ENCODE assay signal across 9 cellular contexts in the genomic region with DNA sequence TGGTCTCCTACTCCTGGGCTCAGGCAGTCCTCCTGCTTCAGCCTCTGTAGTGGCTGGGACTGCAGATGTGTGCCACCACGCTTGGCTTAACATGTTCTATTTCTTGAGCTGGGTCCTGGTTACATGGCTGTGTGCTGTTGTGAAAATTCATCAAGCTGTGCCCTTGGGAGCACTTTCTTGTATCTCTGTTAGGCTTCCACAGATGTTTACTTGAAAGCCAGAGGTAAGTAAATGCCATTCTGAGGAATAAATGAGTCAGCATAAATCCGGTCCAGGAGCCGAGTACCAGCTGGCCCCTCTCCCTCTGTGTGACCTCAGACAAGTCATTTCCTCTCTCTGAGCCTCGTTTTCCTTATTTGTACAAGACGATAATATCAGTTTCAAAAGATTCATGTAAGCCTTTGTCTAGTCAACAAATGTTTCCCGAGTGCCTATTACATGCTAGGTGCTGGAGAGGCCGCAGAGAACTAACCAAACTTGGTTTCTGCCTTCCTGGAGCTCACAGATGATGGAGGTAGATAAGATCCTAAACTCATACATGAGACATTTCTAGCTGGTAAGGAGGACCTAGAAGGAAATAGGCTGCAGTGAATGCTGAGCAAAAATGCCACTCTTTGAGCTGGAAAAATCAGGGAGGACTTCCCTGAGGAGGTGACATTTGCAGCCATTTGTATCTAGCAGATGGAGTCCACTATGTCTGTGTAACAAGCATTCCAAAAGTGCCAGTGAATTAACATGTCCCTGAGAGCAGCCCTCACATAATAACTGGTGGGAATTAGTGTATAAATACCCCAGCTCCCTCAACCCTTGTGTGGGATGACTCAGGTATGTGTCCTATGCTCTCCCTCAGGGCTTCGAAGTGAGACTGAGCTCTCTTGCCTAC. TPM values are rescaled to one million over a fixed set of nuclear protein-coding genes. Genes with fewer than 3 reads are reported as not detected.
DNase-seq lines count a peak whose midpoint lies in the region; ATAC-seq, FAIRE-seq and TF ChIP-seq lines count a peak whose summit lies in the region.
"Had no signal": no experiment of that assay in that cellular context is flagged by ENCODE, and none has a peak within 500 bp of the region (broad histone marks: within the 10 kb centered on the region; RNA-seq: fewer than 3 reads in every experiment).

No MANE protein-coding gene starts in this region.

- peak overlapping the region; percentile 40 for H3K4me2 ChIP-seq in GM12878 (ENCODE audit: control insufficient read depth, insufficient read depth)

- intact Hi-C loops in GM12878 (cut with micrococcal nuclease; ENCODE audit: unreplicated experiment): loop anchor here (5.0 to 10.0 kb wide), 2 partner anchors 52 to 90 kb away; a partner anchor contains a TSS

- 5% methylated on average over 8 of the region's 8 CpGs for WGBS in GM12878 (ENCODE audit: insufficient coverage, insufficient replicate concordance, low lambda C conversion rate, missing lambda C conversion rate)

- TF ChIP-seq RAD21 in GM12878 (IDR thresholded peaks at IDR 0.05; ENCODE audit: insufficient read depth, low read depth, low read length): no peak

- no peak for TF ChIP-seq POLR2A in GM12878 (IDR thresholded peaks at IDR 0.05; ENCODE audit: low read depth, low read length)

- H3K9me3 ChIP-seq in RWPE2 (ENCODE audit: severe bottlenecking) (no peaks in the 10 kb centered on the region), GM12878 (replicated peaks; ENCODE audit: control insufficient read depth, insufficient read depth, low read length) (no peaks in the 10 kb centered on the region; the same call in 2 of the 3 replicates)

- H3K4me1 ChIP-seq in RWPE2 (ENCODE audit: insufficient read depth, poor library complexity, severe bottlenecking): no peaks in the 10 kb centered on the region
- peaks cover 22% of the 10 kb centered on the region for H3K4me1 ChIP-seq in GM12878 (ENCODE audit: control insufficient read depth, insufficient read depth, low read length)

- peak; percentile 55 for ATAC-seq in HG02642 (IDR thresholded peaks at IDR 0.05; ENCODE audit: poor library complexity, unreplicated experiment)
- peak; percentile 74 for ATAC-seq in RWPE2 (ENCODE audit: low read depth)
- peak; percentile 71 for ATAC-seq in GM12878
- no peak for ATAC-seq in HG02885 (IDR thresholded peaks at IDR 0.05; ENCODE audit: poor library complexity, unreplicated experiment)

- H2AFZ ChIP-seq in GM12878 (ENCODE audit: control insufficient read depth, low read depth, low read length): peak overlapping the region; percentile 37

- in situ Hi-C loops in GM13976 (cut with MboI; ENCODE audit: low sequenced_read_pairs, unreplicated experiment) (no loop called here), GM12878 (cut with MboI) (no loop called here), G401 (cut with HindIII; ENCODE audit: low sequenced_read_pairs) (no loop called here)

- RAD21 ChIA-PET in GM12878 (lab: Charles Lee; ENCODE audit: unreplicated experiment): interaction anchor here (1.2 to 2.4 kb wide), 3 partner anchors 26 to 48 kb away, joined by 3 to 9 read pairs (median 3); a partner anchor contains a TSS

- no TSS peak for BruUV-seq in GM12878 (replicated peaks; lab: Mats Ljungman, UMichigan)

- DNase-seq in GM13976 (ENCODE audit: low spot score): peak; percentile 59
- no peak for DNase-seq in RWPE2 (ENCODE audit: low spot score)
- DNase-seq in GM12878 (ENCODE audit: low read depth, low spot score): peak; percentile 97
- DNase-seq in stimulated activated CD8-positive, alpha-beta memory T cell treated with anti-CD3 and anti-CD28 coated beads, Interleukin-7, amount 100 ng/mL, for 4 hours (ENCODE audit: low read depth in 2 of 2): peak; percentile 55 to 65
- DNase-seq in cerebellar cortex (ENCODE audit: low spot score): no peak
- no peak for DNase-seq in G401 (ENCODE audit: low spot score)

- peak; percentile 97 for FAIRE-seq in GM12878 (lab: Jason Lieb, UNC)

- POLR2A ChIA-PET in GM12878 (lab: Charles Lee): interaction anchor here (0.6 to 1.8 kb wide), 9 partner anchors 29 to 1220 kb away, joined by 3 to 6 read pairs (median 3); a partner anchor contains a TSS

- peaks cover 17% of the 10 kb centered on the region for H3K79me2 ChIP-seq in GM12878 (ENCODE audit: control insufficient read depth, insufficient read depth, low read length)

- peaks cover 28% of the 10 kb centered on the region for H3K27me3 ChIP-seq in RWPE2 (ENCODE audit: insufficient read depth, poor library complexity, severe bottlenecking)
- H3K27me3 ChIP-seq in GM12878 (replicated peaks in 1 of 2; ENCODE audit: control insufficient read depth in 2 of 2, insufficient read depth in 2 of 2, low read length in 1 of 2): no peaks in the 10 kb centered on the region

- CTCF ChIA-PET in GM12878 (lab: Yijun Ruan, JAX): interaction anchor here (1.0 to 2.1 kb wide), 4 partner anchors 17 to 204 kb away, joined by 3 to 7 read pairs (median 4); a partner anchor contains a TSS

- TF ChIP-seq CTCF in GM13976 (IDR thresholded peaks at IDR 0.05; ENCODE audit: borderline replicate concordance, control extremely low read depth, extremely low read depth, insufficient read depth, missing control alignments): no peak
- TF ChIP-seq CTCF in RWPE2 (IDR thresholded peaks at IDR 0.05; ENCODE audit: poor library complexity, severe bottlenecking): no peak
- no peak for TF ChIP-seq CTCF in GM12878 (IDR thresholded peaks at IDR 0.05 in 2 of 3, conservative IDR thresholded peaks at IDR 0.05 in 1 of 3; ENCODE audit: control insufficient read depth in 2 of 3, extremely low read depth in 1 of 3, insufficient read depth in 1 of 3, low read depth in 3 of 3, low read length in 3 of 3)

- SMC1A ChIA-PET in GM12878 (lab: Charles Lee; ENCODE audit: uncharacterized antibody, unreplicated experiment): interaction anchor here (0.8 to 6.0 kb wide), 5 partner anchors 11 to 133 kb away, joined by 3 to 26 read pairs (median 3); a partner anchor contains a TSS

- TF ChIP-seq EP300 in GM12878 (IDR thresholded peaks at IDR 0.05; ENCODE audit: borderline replicate concordance in 1 of 2, control insufficient read depth in 1 of 2, low read depth in 2 of 2, low read length in 2 of 2): peak in 1 of 2 experiments; percentile 25; a peak in 1 of 4 replicates

- H3K36me3 ChIP-seq in RWPE2 (ENCODE audit: low read depth) (no peaks in the 10 kb centered on the region), GM12878 (ENCODE audit: control insufficient read depth in 2 of 2, insufficient read depth in 2 of 2, low read length in 1 of 2) (no peaks in the 10 kb centered on the region; a peak in 1 of 4 replicates)

- peak overlapping the region; percentile 3; the same call in 1 of the 2 replicates for H3K9ac ChIP-seq in GM12878 (ENCODE audit: control insufficient read depth, insufficient read depth, low read length)

- H4K20me1 ChIP-seq in GM12878 (ENCODE audit: control insufficient read depth, insufficient read depth): no peaks in the 10 kb centered on the region

- H3K27ac ChIP-seq in RWPE2 (ENCODE audit: poor library complexity, severe bottlenecking) (no peak overlapping the region), GM12878 (ENCODE audit: control insufficient read depth, insufficient read depth) (peak overlapping the region; percentile 80)

- H3K4me3 ChIP-seq in RWPE2 (ENCODE audit: severe bottlenecking) (no peak overlapping the region), GM12878 (peak overlapping the region; percentile 17; the same call in 1 of the 2 replicates)
- H3K4me3 ChIP-seq: lung had no signal

RNA-seq across cellular contexts. Expression of a gene that starts 2.7 kb away (rescaled TPM):
- 25.7 and 51.6 TPM in 2 replicates for total RNA-seq in GM12878 (2013; cell fraction: nucleolus; rRNA removed)
- 35.0 and 48.9 TPM in 2 replicates for total RNA-seq in GM12878 (2014; rRNA removed)
- total RNA-seq in GM12878 (2014; rRNA removed; fragmentation: Illumina TruSeq; extraction: Trizol): 17.7 and 19.8 TPM in 2 replicates
- total RNA-seq in GM12878 (2021): 78.5 and 81.3 TPM in 2 replicates
- 14.5 TPM for polyA plus RNA-seq in GM12878 (2011; ENCODE audit: low read depth)
- 14.8 and 25.3 TPM in 2 replicates for polyA plus RNA-seq in GM12878 (2011; rRNA removed)
- 24.2 and 34.9 TPM in 2 replicates for polyA plus RNA-seq in GM12878 (2011; cell fraction: cytosol; rRNA removed)
- polyA plus RNA-seq in GM12878 (2011; cell fraction: nucleus; rRNA removed): 162 and 199 TPM in 2 replicates
- 46.0 and 47.3 TPM in 2 replicates for polyA plus RNA-seq in GM12878 (2012)
- polyA plus RNA-seq in GM12878 (2014; fragmentation: Illumina TruSeq; extraction: Trizol): 6.6 and 21.1 TPM in 2 replicates
- 1 to 10 TPM; 1.7 to 9.4 TPM for polyA plus RNA-seq in GM12878 (2014; fragmentation: Nextera tagmentation; extraction: Ambion mirVana)
- polyA plus RNA-seq in GM12878 (2014; rRNA removed): 46.9 and 58.2 TPM in 2 replicates
- 10 to 100 TPM in 1 of 2 experiments, 1 to 10 TPM in 1; 6.7 to 42.3 TPM for polyA plus RNA-seq in GM12878 (2016; fragmentation: Nextera tagmentation; extraction: Ambion mirVana)
- 30.4 and 38.9 TPM in 2 replicates for polyA minus RNA-seq in GM12878 (2011; rRNA and poly(A)+ RNA removed)
- polyA minus RNA-seq in GM12878 (2011; cell fraction: cytosol; rRNA and poly(A)+ RNA removed): 16.8 and 18.5 TPM in 2 replicates
- 21.5 and 29.1 TPM in 2 replicates for polyA minus RNA-seq in GM12878 (2011; cell fraction: nucleus; rRNA and poly(A)+ RNA removed)
- not detected in 2 replicates for total RNA-seq in G401 (2014; rRNA removed; shearing (Covaris generic))

RNA-seq across cellular contexts. Expression of a gene that starts 12.2 kb away (rescaled TPM):
- total RNA-seq in GM12878 (2013; cell fraction: nucleolus; rRNA removed): 0.17 and 0.20 TPM in 2 replicates
- total RNA-seq in GM12878 (2014; rRNA removed): 0.40 and 0.44 TPM in 2 replicates
- total RNA-seq in GM12878 (2014; rRNA removed; fragmentation: Illumina TruSeq; extraction: Trizol): not detected in 2 replicates
- 0.26 and 0.37 TPM in 2 replicates for total RNA-seq in GM12878 (2021)
- polyA plus RNA-seq in GM12878 (2011; ENCODE audit: low read depth): not detected
- 0.09 and 0.48 TPM in 2 replicates for polyA plus RNA-seq in GM12878 (2011; rRNA removed)
- 0.27 and 0.37 TPM in 2 replicates for polyA plus RNA-seq in GM12878 (2011; cell fraction: cytosol; rRNA removed)
- 0.21 and 0.26 TPM in 2 replicates for polyA plus RNA-seq in GM12878 (2011; cell fraction: nucleus; rRNA removed)
- polyA plus RNA-seq in GM12878 (2012): not detected in 2 replicates
- polyA plus RNA-seq in GM12878 (2014; fragmentation: Illumina TruSeq; extraction: Trizol): not detected in 2 replicates
- not detected for polyA plus RNA-seq in GM12878 (2014; fragmentation: Nextera tagmentation; extraction: Ambion mirVana)
- polyA plus RNA-seq in GM12878 (2014; rRNA removed): 0.15 and 0.60 TPM in 2 replicates
- under 1 TPM in 1 of 2 experiments, not detected in 1; 0.16 TPM for polyA plus RNA-seq in GM12878 (2016; fragmentation: Nextera tagmentation; extraction: Ambion mirVana)
- 0.59 and 1.4 TPM in 2 replicates for polyA minus RNA-seq in GM12878 (2011; rRNA and poly(A)+ RNA removed)
- not detected in 2 replicates for polyA minus RNA-seq in GM12878 (2011; cell fraction: cytosol; rRNA and poly(A)+ RNA removed)
- 0.12 and 0.29 TPM in 2 replicates for polyA minus RNA-seq in GM12878 (2011; cell fraction: nucleus; rRNA and poly(A)+ RNA removed)
- total RNA-seq in G401 (2014; rRNA removed; shearing (Covaris generic)): not detected in 2 replicates
- total RNA-seq: lung had no signal

RNA-seq across cellular contexts. Expression of a gene that starts 17.3 kb away (rescaled TPM):
- total RNA-seq in GM12878 (2013; cell fraction: nucleolus; rRNA removed): 17.9 and 18.0 TPM in 2 replicates
- total RNA-seq in GM12878 (2014; rRNA removed) (4.6 and 4.9 TPM in 2 replicates), GM12878 (2014; rRNA removed; fragmentation: Illumina TruSeq; extraction: Trizol) (2.6 and 2.9 TPM in 2 replicates), GM12878 (2021) (23.5 and 26.7 TPM in 2 replicates)
- 2.2 TPM for polyA plus RNA-seq in GM12878 (2011; ENCODE audit: low read depth)
- polyA plus RNA-seq in GM12878 (2011; rRNA removed) (1.4 and 2.4 TPM in 2 replicates), GM12878 (2014; fragmentation: Illumina TruSeq; extraction: Trizol) (1.4 and 4.5 TPM in 2 replicates), GM12878 (2014; fragmentation: Nextera tagmentation; extraction: Ambion mirVana) (under 1 TPM; 0.10 to 0.18 TPM), GM12878 (2014; rRNA removed) (19.8 and 24.9 TPM in 2 replicates), GM12878 (2016; fragmentation: Nextera tagmentation; extraction: Ambion mirVana) (1 to 10 TPM; 2.0 to 2.6 TPM)
- polyA plus RNA-seq in GM12878 (2011; cell fraction: cytosol; rRNA removed): 3.8 and 6.1 TPM in 2 replicates
- polyA plus RNA-seq in GM12878 (2011; cell fraction: nucleus; rRNA removed): 20.9 and 28.8 TPM in 2 replicates
- polyA plus RNA-seq in GM12878 (2012): 9.9 and 13.9 TPM in 2 replicates
- polyA minus RNA-seq in GM12878 (2011; rRNA and poly(A)+ RNA removed): 1.1 and 3.7 TPM in 2 replicates
- polyA minus RNA-seq in GM12878 (2011; cell fraction: cytosol; rRNA and poly(A)+ RNA removed): 3.6 and 4.6 TPM in 2 replicates
- polyA minus RNA-seq in GM12878 (2011; cell fraction: nucleus; rRNA and poly(A)+ RNA removed): 3.5 and 10.1 TPM in 2 replicates
- total RNA-seq in G401 (2014; rRNA removed; shearing (Covaris generic)): 24.9 and 28.2 TPM in 2 replicates

RNA-seq across cellular contexts. Expression of a gene that starts 41.2 kb away (rescaled TPM):
- not detected in 2 replicates for total RNA-seq in GM12878 (2013; cell fraction: nucleolus; rRNA removed)
- total RNA-seq in GM12878 (2014; rRNA removed) (not detected in 2 replicates), GM12878 (2014; rRNA removed; fragmentation: Illumina TruSeq; extraction: Trizol) (not detected in 2 replicates), GM12878 (2021) (not detected in 2 replicates)
- polyA plus RNA-seq in GM12878 (2011; ENCODE audit: low read depth): not detected
- polyA plus RNA-seq in GM12878 (2011; rRNA removed) (not detected in 2 replicates), GM12878 (2014; fragmentation: Illumina TruSeq; extraction: Trizol) (not detected in 2 replicates), GM12878 (2014; fragmentation: Nextera tagmentation; extraction: Ambion mirVana) (not detected), GM12878 (2014; rRNA removed) (0.03 TPM in 1 of 2 replicates, not detected in the other), GM12878 (2016; fragmentation: Nextera tagmentation; extraction: Ambion mirVana) (not detected)
- not detected in 2 replicates for polyA plus RNA-seq in GM12878 (2011; cell fraction: cytosol; rRNA removed)
- polyA plus RNA-seq in GM12878 (2011; cell fraction: nucleus; rRNA removed): not detected in 2 replicates
- polyA plus RNA-seq in GM12878 (2012): not detected in 2 replicates
- polyA minus RNA-seq in GM12878 (2011; rRNA and poly(A)+ RNA removed): 0.10 TPM in 1 of 2 replicates, not detected in the other
- not detected in 2 replicates for polyA minus RNA-seq in GM12878 (2011; cell fraction: cytosol; rRNA and poly(A)+ RNA removed)
- polyA minus RNA-seq in GM12878 (2011; cell fraction: nucleus; rRNA and poly(A)+ RNA removed): not detected in 2 replicates
- total RNA-seq in G401 (2014; rRNA removed; shearing (Covaris generic)): 0.80 and 2.8 TPM in 2 replicates

RNA-seq across cellular contexts. Expression of a gene that starts 48.3 kb away (rescaled TPM):
- total RNA-seq in GM12878 (2013; cell fraction: nucleolus; rRNA removed): 224 and 248 TPM in 2 replicates
- total RNA-seq in GM12878 (2014; rRNA removed): 59.8 and 64.3 TPM in 2 replicates
- 36.7 and 39.4 TPM in 2 replicates for total RNA-seq in GM12878 (2014; rRNA removed; fragmentation: Illumina TruSeq; extraction: Trizol)
- total RNA-seq in GM12878 (2021): 60.3 and 60.5 TPM in 2 replicates
- polyA plus RNA-seq in GM12878 (2011; ENCODE audit: low read depth): 36.9 TPM
- polyA plus RNA-seq in GM12878 (2011; rRNA removed): 29.6 and 42.3 TPM in 2 replicates
- polyA plus RNA-seq in GM12878 (2011; cell fraction: cytosol; rRNA removed): 31.0 and 36.5 TPM in 2 replicates
- 443 and 591 TPM in 2 replicates for polyA plus RNA-seq in GM12878 (2011; cell fraction: nucleus; rRNA removed)
- 40.3 and 43.0 TPM in 2 replicates for polyA plus RNA-seq in GM12878 (2012)
- polyA plus RNA-seq in GM12878 (2014; fragmentation: Illumina TruSeq; extraction: Trizol): 35.1 and 47.3 TPM in 2 replicates
- 1 to 10 TPM in 1 of 2 experiments, under 1 TPM in 1; 0.66 to 3.8 TPM for polyA plus RNA-seq in GM12878 (2014; fragmentation: Nextera tagmentation; extraction: Ambion mirVana)
- 63.6 and 67.0 TPM in 2 replicates for polyA plus RNA-seq in GM12878 (2014; rRNA removed)
- 10 to 100 TPM; 25.8 to 40.6 TPM for polyA plus RNA-seq in GM12878 (2016; fragmentation: Nextera tagmentation; extraction: Ambion mirVana)
- 57.6 and 57.9 TPM in 2 replicates for polyA minus RNA-seq in GM12878 (2011; rRNA and poly(A)+ RNA removed)
- 15.5 and 16.3 TPM in 2 replicates for polyA minus RNA-seq in GM12878 (2011; cell fraction: cytosol; rRNA and poly(A)+ RNA removed)
- polyA minus RNA-seq in GM12878 (2011; cell fraction: nucleus; rRNA and poly(A)+ RNA removed): 60.4 and 102 TPM in 2 replicates
- 86.3 and 92.4 TPM in 2 replicates for total RNA-seq in G401 (2014; rRNA removed; shearing (Covaris generic))

Comparison
In these comparisons a context has a peak if more than half of its experiments do, and no peak if none do; other contexts are left out.
1. DNase-seq: peak in GM13976 (single experiment), GM12878 (single experiment) and stimulated activated CD8-positive, alpha-beta memory T cell treated with anti-CD3 and anti-CD28 coated beads, Interleukin-7, amount 100 ng/mL, for 4 hours (2 of 2); none in RWPE2 (single experiment), cerebellar cortex (single experiment) and G401 (single experiment).
2. RNA of a gene that starts 2.7 kb away (total RNA-seq): 17.7 to 81.3 TPM in GM12878; not detected in G401; every median in the first group is over 10 times any median in the second.